1 cellular context compared by ENCODE assay signal in genomic region chr20:62535282-62535811, GRCh38.
TF ChIP-seq lines count a peak whose summit lies in the region.

No MANE protein-coding gene starts in this region.

TF ChIP-seq in K562, 482 proteins besides CTCF, POLR2A, EP300 and RAD21:
- no peak for TF ChIP-seq CBFA2T2 (conservative IDR thresholded peaks at IDR 0.05)
- 0 out of 2 replicates have a peak, but pooled peaks have one; percentile 39 for TF ChIP-seq KAT7 (CRISPR knock-in tag; IDR thresholded peaks at IDR 0.05; ENCODE audit: borderline replicate concordance)
- TF ChIP-seq ZKSCAN1 (IDR thresholded peaks at IDR 0.05; ENCODE audit: low read depth, low read length): peak; percentile 94
- no peak for TF ChIP-seq TRIM28 (IDR thresholded peaks at IDR 0.05)
- no peak for TF ChIP-seq CHD4 (IDR thresholded peaks at IDR 0.05; ENCODE audit: insufficient read depth, insufficient replicate concordance, low read depth, low read length, poor library complexity, severe bottlenecking)
- no peak for TF ChIP-seq WHSC1 (IDR thresholded peaks at IDR 0.05; ENCODE audit: low read length)
- TF ChIP-seq, protein P1, sequence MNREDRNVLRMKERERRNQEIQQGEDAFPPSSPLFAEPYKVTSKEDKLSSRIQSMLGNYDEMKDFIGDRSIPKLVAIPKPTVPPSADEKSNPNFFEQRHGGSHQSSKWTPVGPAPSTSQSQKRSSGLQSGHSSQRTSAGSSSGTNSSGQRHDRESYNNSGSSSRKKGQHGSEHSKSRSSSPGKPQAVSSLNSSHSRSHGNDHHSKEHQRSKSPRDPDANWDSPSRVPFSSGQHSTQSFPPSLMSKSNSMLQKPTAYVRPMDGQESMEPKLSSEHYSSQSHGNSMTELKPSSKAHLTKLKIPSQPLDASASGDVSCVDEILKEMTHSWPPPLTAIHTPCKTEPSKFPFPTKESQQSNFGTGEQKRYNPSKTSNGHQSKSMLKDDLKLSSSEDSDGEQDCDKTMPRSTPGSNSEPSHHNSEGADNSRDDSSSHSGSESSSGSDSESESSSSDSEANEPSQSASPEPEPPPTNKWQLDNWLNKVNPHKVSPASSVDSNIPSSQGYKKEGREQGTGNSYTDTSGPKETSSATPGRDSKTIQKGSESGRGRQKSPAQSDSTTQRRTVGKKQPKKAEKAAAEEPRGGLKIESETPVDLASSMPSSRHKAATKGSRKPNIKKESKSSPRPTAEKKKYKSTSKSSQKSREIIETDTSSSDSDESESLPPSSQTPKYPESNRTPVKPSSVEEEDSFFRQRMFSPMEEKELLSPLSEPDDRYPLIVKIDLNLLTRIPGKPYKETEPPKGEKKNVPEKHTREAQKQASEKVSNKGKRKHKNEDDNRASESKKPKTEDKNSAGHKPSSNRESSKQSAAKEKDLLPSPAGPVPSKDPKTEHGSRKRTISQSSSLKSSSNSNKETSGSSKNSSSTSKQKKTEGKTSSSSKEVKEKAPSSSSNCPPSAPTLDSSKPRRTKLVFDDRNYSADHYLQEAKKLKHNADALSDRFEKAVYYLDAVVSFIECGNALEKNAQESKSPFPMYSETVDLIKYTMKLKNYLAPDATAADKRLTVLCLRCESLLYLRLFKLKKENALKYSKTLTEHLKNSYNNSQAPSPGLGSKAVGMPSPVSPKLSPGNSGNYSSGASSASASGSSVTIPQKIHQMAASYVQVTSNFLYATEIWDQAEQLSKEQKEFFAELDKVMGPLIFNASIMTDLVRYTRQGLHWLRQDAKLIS (CRISPR knock-in tag; IDR thresholded peaks at IDR 0.05): no peak
- no peak for TF ChIP-seq ZMIZ1 (IDR thresholded peaks at IDR 0.05; ENCODE audit: low read depth in 2 of 2, low read length in 2 of 2)
- no peak for TF ChIP-seq CREBBP (IDR thresholded peaks at IDR 0.05; ENCODE audit: low read depth, low read length)
- no peak for TF ChIP-seq ZFP1 (CRISPR knock-in tag; IDR thresholded peaks at IDR 0.05)
- TF ChIP-seq HNRNPH1 (optimal IDR thresholded peaks at IDR 0.05; ENCODE audit: low read depth, low read length): no peak
- TF ChIP-seq SMARCC2 (IDR thresholded peaks at IDR 0.05; ENCODE audit: low read depth): no peak
- TF ChIP-seq THRA (IDR thresholded peaks at IDR 0.05): no peak
- TF ChIP-seq ZBTB7A (IDR thresholded peaks at IDR 0.05; ENCODE audit: borderline replicate concordance, control insufficient read depth, low read depth, low read length): peak; percentile 37; the same call in 1 of the 2 replicates
- TF ChIP-seq, protein P2, sequence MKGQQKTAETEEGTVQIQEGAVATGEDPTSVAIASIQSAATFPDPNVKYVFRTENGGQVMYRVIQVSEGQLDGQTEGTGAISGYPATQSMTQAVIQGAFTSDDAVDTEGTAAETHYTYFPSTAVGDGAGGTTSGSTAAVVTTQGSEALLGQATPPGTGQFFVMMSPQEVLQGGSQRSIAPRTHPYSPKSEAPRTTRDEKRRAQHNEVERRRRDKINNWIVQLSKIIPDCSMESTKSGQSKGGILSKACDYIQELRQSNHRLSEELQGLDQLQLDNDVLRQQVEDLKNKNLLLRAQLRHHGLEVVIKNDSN (CRISPR knock-in tag; IDR thresholded peaks at IDR 0.05): peak; percentile 25; the same call in 1 of the 2 replicates
- TF ChIP-seq RBM34 (IDR thresholded peaks at IDR 0.05; ENCODE audit: borderline replicate concordance, insufficient read depth, low read length): no peak
- 0 out of 2 replicates have a peak, but pooled peaks have one; percentile 15 for TF ChIP-seq NFIC (IDR thresholded peaks at IDR 0.05)
- TF ChIP-seq, protein P3, sequence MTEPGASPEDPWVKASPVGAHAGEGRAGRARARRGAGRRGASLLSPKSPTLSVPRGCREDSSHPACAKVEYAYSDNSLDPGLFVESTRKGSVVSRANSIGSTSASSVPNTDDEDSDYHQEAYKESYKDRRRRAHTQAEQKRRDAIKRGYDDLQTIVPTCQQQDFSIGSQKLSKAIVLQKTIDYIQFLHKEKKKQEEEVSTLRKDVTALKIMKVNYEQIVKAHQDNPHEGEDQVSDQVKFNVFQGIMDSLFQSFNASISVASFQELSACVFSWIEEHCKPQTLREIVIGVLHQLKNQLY (CRISPR knock-in tag; conservative IDR thresholded peaks at IDR 0.05): no peak
- no peak for TF ChIP-seq SETDB1 (IDR thresholded peaks at IDR 0.05; ENCODE audit: low read length)
- no peak for TF ChIP-seq SPI1 (IDR thresholded peaks at IDR 0.05; ENCODE audit: borderline replicate concordance, low read depth, low read length)
- TF ChIP-seq KDM1A (IDR thresholded peaks at IDR 0.05): no peak
- TF ChIP-seq BRD9 (IDR thresholded peaks at IDR 0.05; ENCODE audit: low read depth, partially characterized antibody): no peak
- TF ChIP-seq PHF21A (IDR thresholded peaks at IDR 0.05; ENCODE audit: borderline replicate concordance, low read depth): no peak
- no peak for TF ChIP-seq ZNF282 (CRISPR knock-in tag; IDR thresholded peaks at IDR 0.05)
- TF ChIP-seq HDGF (IDR thresholded peaks at IDR 0.05): no peak
- TF ChIP-seq ETS2 (tag; IDR thresholded peaks at IDR 0.05; ENCODE audit: borderline replicate concordance, poor library complexity, severe bottlenecking): no peak
- no peak for TF ChIP-seq RNF2 (IDR thresholded peaks at IDR 0.05)
- TF ChIP-seq ZNF212 (CRISPR knock-in tag; IDR thresholded peaks at IDR 0.05): no peak
